In genomic region chr16:75491876-75492275, GRCh38 we compare ENCODE assay signal across 8 cellular contexts. TPM values are rescaled to one million over a fixed set of nuclear protein-coding genes. Genes with fewer than 3 reads are reported as not detected.
DNase-seq lines count a peak whose midpoint lies in the region; TF ChIP-seq lines count a peak whose summit lies in the region.
"Had no signal": no experiment of that assay in that cellular context is flagged by ENCODE, and none has a peak within 500 bp of the region (broad histone marks: within the 10 kb centered on the region; RNA-seq: fewer than 3 reads in every experiment).

No MANE protein-coding gene starts in this region.

- H3K9me3 ChIP-seq in MG63 (no peaks in the 10 kb centered on the region), esophagus squamous epithelium (no peaks in the 10 kb centered on the region)
- H3K9me3 ChIP-seq: upper lobe of left lung had no signal

- H3K36me3 ChIP-seq in MG63 (no peaks in the 10 kb centered on the region), esophagus squamous epithelium (no peaks in the 10 kb centered on the region)
- H3K36me3 ChIP-seq: upper lobe of left lung had no signal

- intact Hi-C loops in esophagus squamous epithelium (cut with DNase I) = no loop called here

- H3K4me1 ChIP-seq in esophagus squamous epithelium = peaks cover 9 to 18% (median 13%) of the 10 kb centered on the region in 3 donors

- no peak overlapping the region for H3K27ac ChIP-seq in esophagus squamous epithelium
- H3K27ac ChIP-seq: upper lobe of left lung had no signal

- no peaks in the 10 kb centered on the region for H3K27me3 ChIP-seq in MG63
- H3K27me3 ChIP-seq in esophagus squamous epithelium = peaks cover 0 to 22% (median 0%) of the 10 kb centered on the region in 4 donors

- peak in 11 of 14 donors; percentile 9 to 74 (median 44) for DNase-seq in C1 segment of cervical spinal cord (lab: John Stamatoyannopoulos, UW)
- peak; percentile 18 for DNase-seq in MG63
- DNase-seq in cerebellar cortex (ENCODE audit: low spot score) = peak; percentile 37
- no peak for DNase-seq in esophagus squamous epithelium (lab: John Stamatoyannopoulos, UW)
- no peak for DNase-seq in activated CD4-positive, alpha-beta T cell treated with anti-CD3 and anti-CD28 coated beads, Interleukin-2, amount 50 U/mL, for 48 hours
- DNase-seq in stimulated activated CD4-positive, alpha-beta T cell treated with anti-CD3 and anti-CD28 coated beads, Interleukin-2, amount 100 ng/mL, for 24 hours = no peak
- DNase-seq: activated CD4-positive, alpha-beta T cell treated with anti-CD3 and anti-CD28 coated beads, Interleukin-2, amount 10 ng/mL, durations not matched to agents 24 days and 14 days; upper lobe of left lung had no signal

- no CpG with 5 or more reads among the region's 1 CpG for WGBS in esophagus squamous epithelium, 2 donors

- no peak overlapping the region for H3K4me3 ChIP-seq in MG63
- H3K4me3 ChIP-seq in esophagus squamous epithelium = no peak overlapping the region
- H3K4me3 ChIP-seq: upper lobe of left lung had no signal

- TF ChIP-seq POLR2A in esophagus squamous epithelium (IDR thresholded peaks at IDR 0.05) = no peak

- TF ChIP-seq CTCF in esophagus squamous epithelium (IDR thresholded peaks at IDR 0.05) = no peak

RNA-seq across cellular contexts. Expression of gene CHST6, which starts 3.4 kb away (rescaled TPM):
- total RNA-seq in MG63 (2014; rRNA removed; shearing (Covaris generic); ENCODE audit: low replicate concordance) = not detected in 2 replicates
- total RNA-seq in esophagus squamous epithelium = 1 to 10 TPM in 3 of 4 donors, under 1 TPM in 1; 0.97 to 6.9 (median 4.2) TPM
- total RNA-seq: activated CD4-positive, alpha-beta T cell treated with anti-CD3 and anti-CD28 coated beads, Interleukin-2, amount 10 ng/mL, durations not matched to agents 24 days and 14 days had no signal

RNA-seq across cellular contexts. Expression of gene TMEM170A, which starts 27.4 kb away (rescaled TPM):
- 1.3 and 8.0 TPM in 2 replicates for total RNA-seq in MG63 (2014; rRNA removed; shearing (Covaris generic); ENCODE audit: low replicate concordance)
- 10 to 100 TPM; 11.6 to 19.8 (median 14.6) TPM for total RNA-seq in esophagus squamous epithelium

RNA-seq across cellular contexts. Expression of gene CHST5, which starts 44.0 kb away (rescaled TPM):
- total RNA-seq in MG63 (2014; rRNA removed; shearing (Covaris generic); ENCODE audit: low replicate concordance) = not detected in 2 replicates
- under 1 TPM in 1 of 4 donors, not detected in 3; 0.19 TPM for total RNA-seq in esophagus squamous epithelium
- total RNA-seq: activated CD4-positive, alpha-beta T cell treated with anti-CD3 and anti-CD28 coated beads, Interleukin-2, amount 10 ng/mL, durations not matched to agents 24 days and 14 days had no signal

RNA-seq across cellular contexts. Expression of gene CFDP1, which starts 58.6 kb away (rescaled TPM):
- 21.2 and 23.2 TPM in 2 replicates for total RNA-seq in MG63 (2014; rRNA removed; shearing (Covaris generic); ENCODE audit: low replicate concordance)
- 10 to 100 TPM; 32.8 to 55.8 (median 45.7) TPM for total RNA-seq in esophagus squamous epithelium

Comparison
In these comparisons a context has a peak if more than half of its experiments do, and no peak if none do; other contexts are left out.
1. DNase-seq: peak in C1 segment of cervical spinal cord (11 of 14), MG63 (single experiment) and cerebellar cortex (single experiment); none in esophagus squamous epithelium (single experiment), activated CD4-positive, alpha-beta T cell treated with anti-CD3 and anti-CD28 coated beads, Interleukin-2, amount 50 U/mL, for 48 hours (0 of 2) and stimulated activated CD4-positive, alpha-beta T cell treated with anti-CD3 and anti-CD28 coated beads, Interleukin-2, amount 100 ng/mL, for 24 hours (0 of 2).